In the genomic region with DNA sequence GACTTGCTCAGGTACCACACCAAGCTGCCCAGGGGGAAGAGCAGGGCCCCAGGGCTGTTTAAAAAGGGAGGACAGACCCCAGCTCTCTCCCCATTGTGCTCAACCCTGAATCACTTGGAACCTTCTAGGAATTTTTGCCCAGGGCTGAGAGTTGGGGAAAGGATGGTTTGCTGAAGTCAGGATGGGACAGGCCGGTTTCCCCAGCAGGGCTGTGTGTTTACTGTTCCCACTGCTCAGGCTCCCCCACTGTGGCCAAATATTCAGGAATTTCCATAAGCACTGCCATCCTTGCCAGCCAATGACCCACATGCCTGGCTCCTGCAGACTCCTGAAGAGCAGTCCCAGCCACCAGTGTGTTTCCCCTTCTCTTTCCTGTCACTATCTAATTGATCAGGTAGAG, we compare ENCODE assay signal across 1 cellular context.
TF ChIP-seq lines count a peak whose summit lies in the region.

No MANE protein-coding gene starts in this region.

TF ChIP-seq in GM23338, 12 proteins besides CTCF, POLR2A, EP300 and RAD21 (continued from another document):
- TF ChIP-seq, protein P1, sequence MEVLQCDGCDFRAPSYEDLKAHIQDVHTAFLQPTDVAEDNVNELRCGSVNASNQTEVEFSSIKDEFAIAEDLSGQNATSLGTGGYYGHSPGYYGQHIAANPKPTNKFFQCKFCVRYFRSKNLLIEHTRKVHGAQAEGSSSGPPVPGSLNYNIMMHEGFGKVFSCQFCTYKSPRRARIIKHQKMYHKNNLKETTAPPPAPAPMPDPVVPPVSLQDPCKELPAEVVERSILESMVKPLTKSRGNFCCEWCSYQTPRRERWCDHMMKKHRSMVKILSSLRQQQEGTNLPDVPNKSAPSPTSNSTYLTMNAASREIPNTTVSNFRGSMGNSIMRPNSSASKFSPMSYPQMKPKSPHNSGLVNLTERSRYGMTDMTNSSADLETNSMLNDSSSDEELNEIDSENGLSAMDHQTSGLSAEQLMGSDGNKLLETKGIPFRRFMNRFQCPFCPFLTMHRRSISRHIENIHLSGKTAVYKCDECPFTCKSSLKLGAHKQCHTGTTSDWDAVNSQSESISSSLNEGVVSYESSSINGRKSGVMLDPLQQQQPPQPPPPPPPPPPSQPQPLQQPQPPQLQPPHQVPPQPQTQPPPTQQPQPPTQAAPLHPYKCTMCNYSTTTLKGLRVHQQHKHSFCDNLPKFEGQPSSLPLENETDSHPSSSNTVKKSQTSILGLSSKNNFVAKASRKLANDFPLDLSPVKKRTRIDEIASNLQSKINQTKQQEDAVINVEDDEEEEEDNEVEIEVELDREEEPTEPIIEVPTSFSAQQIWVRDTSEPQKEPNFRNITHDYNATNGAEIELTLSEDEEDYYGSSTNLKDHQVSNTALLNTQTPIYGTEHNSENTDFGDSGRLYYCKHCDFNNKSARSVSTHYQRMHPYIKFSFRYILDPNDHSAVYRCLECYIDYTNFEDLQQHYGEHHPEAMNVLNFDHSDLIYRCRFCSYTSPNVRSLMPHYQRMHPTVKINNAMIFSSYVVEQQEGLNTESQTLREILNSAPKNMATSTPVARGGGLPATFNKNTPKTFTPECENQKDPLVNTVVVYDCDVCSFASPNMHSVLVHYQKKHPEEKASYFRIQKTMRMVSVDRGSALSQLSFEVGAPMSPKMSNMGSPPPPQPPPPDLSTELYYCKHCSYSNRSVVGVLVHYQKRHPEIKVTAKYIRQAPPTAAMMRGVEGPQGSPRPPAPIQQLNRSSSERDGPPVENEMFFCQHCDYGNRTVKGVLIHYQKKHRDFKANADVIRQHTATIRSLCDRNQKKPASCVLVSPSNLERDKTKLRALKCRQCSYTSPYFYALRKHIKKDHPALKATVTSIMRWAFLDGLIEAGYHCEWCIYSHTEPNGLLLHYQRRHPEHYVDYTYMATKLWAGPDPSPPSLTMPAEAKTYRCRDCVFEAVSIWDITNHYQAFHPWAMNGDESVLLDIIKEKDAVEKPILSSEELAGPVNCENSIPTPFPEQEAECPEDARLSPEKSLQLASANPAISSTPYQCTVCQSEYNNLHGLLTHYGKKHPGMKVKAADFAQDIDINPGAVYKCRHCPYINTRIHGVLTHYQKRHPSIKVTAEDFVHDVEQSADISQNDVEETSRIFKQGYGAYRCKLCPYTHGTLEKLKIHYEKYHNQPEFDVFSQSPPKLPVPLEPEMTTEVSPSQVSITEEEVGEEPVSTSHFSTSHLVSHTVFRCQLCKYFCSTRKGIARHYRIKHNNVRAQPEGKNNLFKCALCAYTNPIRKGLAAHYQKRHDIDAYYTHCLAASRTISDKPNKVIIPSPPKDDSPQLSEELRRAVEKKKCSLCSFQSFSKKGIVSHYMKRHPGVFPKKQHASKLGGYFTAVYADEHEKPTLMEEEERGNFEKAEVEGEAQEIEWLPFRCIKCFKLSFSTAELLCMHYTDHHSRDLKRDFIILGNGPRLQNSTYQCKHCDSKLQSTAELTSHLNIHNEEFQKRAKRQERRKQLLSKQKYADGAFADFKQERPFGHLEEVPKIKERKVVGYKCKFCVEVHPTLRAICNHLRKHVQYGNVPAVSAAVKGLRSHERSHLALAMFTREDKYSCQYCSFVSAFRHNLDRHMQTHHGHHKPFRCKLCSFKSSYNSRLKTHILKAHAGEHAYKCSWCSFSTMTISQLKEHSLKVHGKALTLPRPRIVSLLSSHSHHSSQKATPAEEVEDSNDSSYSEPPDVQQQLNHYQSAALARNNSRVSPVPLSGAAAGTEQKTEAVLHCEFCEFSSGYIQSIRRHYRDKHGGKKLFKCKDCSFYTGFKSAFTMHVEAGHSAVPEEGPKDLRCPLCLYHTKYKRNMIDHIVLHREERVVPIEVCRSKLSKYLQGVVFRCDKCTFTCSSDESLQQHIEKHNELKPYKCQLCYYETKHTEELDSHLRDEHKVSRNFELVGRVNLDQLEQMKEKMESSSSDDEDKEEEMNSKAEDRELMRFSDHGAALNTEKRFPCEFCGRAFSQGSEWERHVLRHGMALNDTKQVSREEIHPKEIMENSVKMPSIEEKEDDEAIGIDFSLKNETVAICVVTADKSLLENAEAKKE (CRISPR knock-in tag; IDR thresholded peaks at IDR 0.05) = no peak
- TF ChIP-seq EZH2 (IDR thresholded peaks at IDR 0.05; ENCODE audit: low read depth, unreplicated experiment) (no peak), EZH2phosphoT487 (IDR thresholded peaks at IDR 0.05; ENCODE audit: unreplicated experiment) (no peak), CREB1 (CRISPR knock-in tag; IDR thresholded peaks at IDR 0.05; ENCODE audit: low read depth) (no peak), POLR2AphosphoS5 (IDR thresholded peaks at IDR 0.05; ENCODE audit: low read depth) (no peak), STAT1 (IDR thresholded peaks at IDR 0.05; ENCODE audit: unreplicated experiment) (no peak), JUNB (IDR thresholded peaks at IDR 0.05; ENCODE audit: unreplicated experiment) (no peak), ZNF114 (CRISPR knock-in tag; IDR thresholded peaks at IDR 0.05) (no peak), ZNF331 (CRISPR knock-in tag; IDR thresholded peaks at IDR 0.05; ENCODE audit: low read depth) (no peak)
- TF ChIP-seq, protein P2, sequence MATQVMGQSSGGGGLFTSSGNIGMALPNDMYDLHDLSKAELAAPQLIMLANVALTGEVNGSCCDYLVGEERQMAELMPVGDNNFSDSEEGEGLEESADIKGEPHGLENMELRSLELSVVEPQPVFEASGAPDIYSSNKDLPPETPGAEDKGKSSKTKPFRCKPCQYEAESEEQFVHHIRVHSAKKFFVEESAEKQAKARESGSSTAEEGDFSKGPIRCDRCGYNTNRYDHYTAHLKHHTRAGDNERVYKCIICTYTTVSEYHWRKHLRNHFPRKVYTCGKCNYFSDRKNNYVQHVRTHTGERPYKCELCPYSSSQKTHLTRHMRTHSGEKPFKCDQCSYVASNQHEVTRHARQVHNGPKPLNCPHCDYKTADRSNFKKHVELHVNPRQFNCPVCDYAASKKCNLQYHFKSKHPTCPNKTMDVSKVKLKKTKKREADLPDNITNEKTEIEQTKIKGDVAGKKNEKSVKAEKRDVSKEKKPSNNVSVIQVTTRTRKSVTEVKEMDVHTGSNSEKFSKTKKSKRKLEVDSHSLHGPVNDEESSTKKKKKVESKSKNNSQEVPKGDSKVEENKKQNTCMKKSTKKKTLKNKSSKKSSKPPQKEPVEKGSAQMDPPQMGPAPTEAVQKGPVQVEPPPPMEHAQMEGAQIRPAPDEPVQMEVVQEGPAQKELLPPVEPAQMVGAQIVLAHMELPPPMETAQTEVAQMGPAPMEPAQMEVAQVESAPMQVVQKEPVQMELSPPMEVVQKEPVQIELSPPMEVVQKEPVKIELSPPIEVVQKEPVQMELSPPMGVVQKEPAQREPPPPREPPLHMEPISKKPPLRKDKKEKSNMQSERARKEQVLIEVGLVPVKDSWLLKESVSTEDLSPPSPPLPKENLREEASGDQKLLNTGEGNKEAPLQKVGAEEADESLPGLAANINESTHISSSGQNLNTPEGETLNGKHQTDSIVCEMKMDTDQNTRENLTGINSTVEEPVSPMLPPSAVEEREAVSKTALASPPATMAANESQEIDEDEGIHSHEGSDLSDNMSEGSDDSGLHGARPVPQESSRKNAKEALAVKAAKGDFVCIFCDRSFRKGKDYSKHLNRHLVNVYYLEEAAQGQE (IDR thresholded peaks at IDR 0.05; ENCODE audit: unreplicated experiment) = no peak
